13 cellular contexts compared by ENCODE assay signal in genomic region chr2:149661844-149662243, GRCh38.
A peak's percentile ranks its signal among the peaks of the same experiment; 100 is the strongest.
DNase-seq lines count a peak whose midpoint lies in the region; ATAC-seq, FAIRE-seq and TF ChIP-seq lines count a peak whose summit lies in the region.
"Had no signal": no experiment of that assay in that cellular context is flagged by ENCODE, and none has a peak within 500 bp of the region (broad histone marks: within the 10 kb centered on the region; RNA-seq: fewer than 3 reads in every experiment).

No MANE protein-coding gene starts in this region.

- no peaks in the 10 kb centered on the region for H3K27me3 ChIP-seq in endothelial cell of umbilical vein (ENCODE audit: control insufficient read depth in 2 of 2, insufficient read depth in 2 of 2, low read length in 2 of 2)
- H3K27me3 ChIP-seq: esophagus squamous epithelium had no signal

- H3K4me2 ChIP-seq in endothelial cell of umbilical vein (ENCODE audit: insufficient read depth, low read length): peak overlapping the region; percentile 54

- H3K79me2 ChIP-seq in endothelial cell of umbilical vein (ENCODE audit: control insufficient read depth, insufficient read depth, low read length): no peaks in the 10 kb centered on the region

- intact Hi-C loops in endothelial cell of umbilical vein (cut with micrococcal nuclease): loop anchor here (1.0 kb wide), 1 partner anchor 14 kb away; no protein-coding TSS in a partner anchor

- CTCF ChIA-PET in endothelial cell of umbilical vein (lab: Charles Lee): no interaction called here

- POLR2A ChIA-PET in endothelial cell of umbilical vein (lab: Charles Lee): no interaction called here

- H2AFZ ChIP-seq in endothelial cell of umbilical vein (ENCODE audit: low read depth, low read length): no peak overlapping the region

- H3K4me1 ChIP-seq in endothelial cell of umbilical vein (ENCODE audit: control insufficient read depth, extremely low read depth, insufficient read depth, low read length): peaks cover 12% of the 10 kb centered on the region

- no peaks in the 10 kb centered on the region for H4K20me1 ChIP-seq in endothelial cell of umbilical vein (replicated peaks; ENCODE audit: control insufficient read depth, extremely low read depth, insufficient read depth, low read length)

- H3K9me1 ChIP-seq in endothelial cell of umbilical vein (replicated peaks; ENCODE audit: control insufficient read depth, extremely low read depth, insufficient read depth, low read length): no peaks in the 10 kb centered on the region

- in situ Hi-C loops in Caki2 (cut with HindIII; ENCODE audit: low pct_unique_long_range_greater_than_20kb, low sequenced_read_pairs): no loop called here

- BruUV-seq in endothelial cell of umbilical vein (replicated peaks; lab: Mats Ljungman, UMichigan): no TSS peak

- dilution Hi-C loops in endothelial cell of umbilical vein (cut with MboI; ENCODE audit: extremely low pct_ligation_motif_present, low sequenced_read_pairs): no loop called here

- H3K9ac ChIP-seq in endothelial cell of umbilical vein (replicated peaks; ENCODE audit: extremely low read depth, insufficient read depth, low read length): no peak overlapping the region

- no peak overlapping the region for H3K4me3 ChIP-seq in endothelial cell of umbilical vein (replicated peaks in 1 of 3; ENCODE audit: insufficient read depth in 1 of 3, low read depth in 1 of 3, low read length in 3 of 3)
- H3K4me3 ChIP-seq: esophagus squamous epithelium had no signal

- ATAC-seq in HG03159 (IDR thresholded peaks at IDR 0.05; ENCODE audit: unreplicated experiment) (no peak), HG03378 (IDR thresholded peaks at IDR 0.05; ENCODE audit: unreplicated experiment) (no peak)
- ATAC-seq: HCT116 had no signal

- no peaks in the 10 kb centered on the region for H3K36me3 ChIP-seq in endothelial cell of umbilical vein (ENCODE audit: control insufficient read depth in 2 of 2, extremely low read depth in 1 of 2, insufficient read depth in 2 of 2, low read length in 2 of 2)
- H3K36me3 ChIP-seq: esophagus squamous epithelium had no signal

- peak overlapping the region; percentile 12 for H3K27ac ChIP-seq in endothelial cell of umbilical vein (ENCODE audit: insufficient read depth, low read depth, low read length)
- H3K27ac ChIP-seq: esophagus squamous epithelium had no signal

- no peak for TF ChIP-seq POLR2A in endothelial cell of umbilical vein (IDR thresholded peaks at IDR 0.05; ENCODE audit: low read depth, low read length)

- no peak for TF ChIP-seq CTCF in endothelial cell of umbilical vein (IDR thresholded peaks at IDR 0.05; ENCODE audit: extremely low read depth in 1 of 2, insufficient read depth in 1 of 2, low read depth in 1 of 2, low read length in 2 of 2)

- FAIRE-seq in endothelial cell of umbilical vein (lab: Jason Lieb, UNC): peak; percentile 96

- no peaks in the 10 kb centered on the region for H3K9me3 ChIP-seq in endothelial cell of umbilical vein (replicated peaks; ENCODE audit: control insufficient read depth, insufficient read depth, low read length)
- H3K9me3 ChIP-seq: esophagus squamous epithelium had no signal

- DNase-seq in Caki2 (ENCODE audit: low read depth) (peak; percentile 56), M059J (ENCODE audit: low read depth) (peak; percentile 64), endothelial cell of umbilical vein (ENCODE audit: low read depth, low spot score) (peak; percentile 91), myocyte (ENCODE audit: low read depth) (peak; percentile 45), COR-L47 (lab: John Stamatoyannopoulos, UW) (no peak), putamen (ENCODE audit: low spot score) (no peak)
- DNase-seq: activated CD4-positive, alpha-beta T cell treated with anti-CD3 and anti-CD28 coated beads, Interleukin-2, amount 50 U/mL, for 1 hour; activated naive CD8-positive, alpha-beta T cell treated with anti-CD3 and anti-CD28 coated beads, Interleukin-2, amount 10 ng/mL, durations not matched to agents 7 days and 5 days; esophagus squamous epithelium; NCI-H1694 had no signal

TF ChIP-seq in endothelial cell of umbilical vein, 7 proteins besides CTCF, POLR2A, EP300 and RAD21:
- TF ChIP-seq EZH2 (IDR thresholded peaks at IDR 0.05; ENCODE audit: borderline replicate concordance, low read depth, low read length, severe bottlenecking): no peak
- peak; percentile 73 for TF ChIP-seq FOS (IDR thresholded peaks at IDR 0.05; ENCODE audit: borderline replicate concordance, insufficient read depth, low read length)
- peak; percentile 60 for TF ChIP-seq GATA2 (IDR thresholded peaks at IDR 0.05; ENCODE audit: insufficient read depth, insufficient read length, low read depth, low read length)
- peak; percentile 35 for TF ChIP-seq POLR2AphosphoS5 (IDR thresholded peaks at IDR 0.05; ENCODE audit: insufficient read depth, low read depth, low read length)

Comparison
In these comparisons a context has a peak if more than half of its experiments do, and no peak if none do; other contexts are left out.
1. DNase-seq: peak in Caki2 (single experiment), M059J (single experiment), endothelial cell of umbilical vein (single experiment) and myocyte (single experiment); none in COR-L47 (single experiment) and putamen (single experiment).